ENCODE assay signal across 1 cellular context in the genomic region with DNA sequence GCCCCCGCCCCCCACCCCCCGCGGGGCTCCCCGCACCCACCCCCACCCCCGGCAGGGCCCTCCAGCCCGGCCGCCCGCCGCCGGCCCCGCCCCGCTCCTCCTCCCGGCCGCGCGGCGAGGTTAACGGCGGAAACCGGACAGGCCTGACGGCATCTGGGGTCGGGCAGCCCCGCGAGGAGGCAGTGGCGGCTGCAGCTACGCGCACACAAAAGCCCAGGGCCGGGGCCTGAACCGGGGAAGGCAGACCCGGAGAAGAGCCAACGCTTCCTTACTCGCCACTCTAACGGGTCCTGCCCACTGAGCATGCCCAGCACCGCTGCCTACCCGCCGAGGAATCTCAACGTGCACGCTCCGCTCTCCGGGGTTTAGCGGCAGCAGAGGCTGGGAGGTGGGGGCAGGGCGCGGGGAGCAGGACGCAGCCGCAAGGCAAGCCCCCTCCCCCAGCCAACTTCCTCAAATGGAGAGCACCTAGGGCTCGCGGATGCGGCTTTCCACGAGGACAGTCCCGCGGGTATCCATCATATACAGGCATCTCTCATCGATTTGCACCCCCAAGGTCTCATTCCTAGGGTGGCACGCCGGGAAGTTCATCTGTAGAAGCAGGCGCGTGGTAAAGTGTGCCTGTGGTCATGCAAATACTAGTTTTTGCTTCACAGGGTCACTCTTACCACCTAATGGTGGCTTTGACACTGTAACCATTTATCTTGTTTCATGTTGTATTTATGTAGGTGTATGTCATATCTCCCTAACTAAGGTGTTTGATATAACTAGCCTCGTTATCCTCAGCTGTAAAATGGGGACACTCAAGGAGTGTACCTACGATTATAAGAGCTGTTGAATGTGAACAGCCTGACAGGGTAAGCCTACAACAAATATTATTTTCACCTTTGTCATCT.
TF ChIP-seq lines count a peak whose summit lies in the region.

A gene (minus strand): TSS at position 339 of the 896 bp plus-strand sequence. CDS start 761 bp downstream, outside the sequence.

TF ChIP-seq in HepG2, 621 proteins besides CTCF, POLR2A, EP300 and RAD21 (continued from another document and continues in another):
- TF ChIP-seq, protein P1, sequence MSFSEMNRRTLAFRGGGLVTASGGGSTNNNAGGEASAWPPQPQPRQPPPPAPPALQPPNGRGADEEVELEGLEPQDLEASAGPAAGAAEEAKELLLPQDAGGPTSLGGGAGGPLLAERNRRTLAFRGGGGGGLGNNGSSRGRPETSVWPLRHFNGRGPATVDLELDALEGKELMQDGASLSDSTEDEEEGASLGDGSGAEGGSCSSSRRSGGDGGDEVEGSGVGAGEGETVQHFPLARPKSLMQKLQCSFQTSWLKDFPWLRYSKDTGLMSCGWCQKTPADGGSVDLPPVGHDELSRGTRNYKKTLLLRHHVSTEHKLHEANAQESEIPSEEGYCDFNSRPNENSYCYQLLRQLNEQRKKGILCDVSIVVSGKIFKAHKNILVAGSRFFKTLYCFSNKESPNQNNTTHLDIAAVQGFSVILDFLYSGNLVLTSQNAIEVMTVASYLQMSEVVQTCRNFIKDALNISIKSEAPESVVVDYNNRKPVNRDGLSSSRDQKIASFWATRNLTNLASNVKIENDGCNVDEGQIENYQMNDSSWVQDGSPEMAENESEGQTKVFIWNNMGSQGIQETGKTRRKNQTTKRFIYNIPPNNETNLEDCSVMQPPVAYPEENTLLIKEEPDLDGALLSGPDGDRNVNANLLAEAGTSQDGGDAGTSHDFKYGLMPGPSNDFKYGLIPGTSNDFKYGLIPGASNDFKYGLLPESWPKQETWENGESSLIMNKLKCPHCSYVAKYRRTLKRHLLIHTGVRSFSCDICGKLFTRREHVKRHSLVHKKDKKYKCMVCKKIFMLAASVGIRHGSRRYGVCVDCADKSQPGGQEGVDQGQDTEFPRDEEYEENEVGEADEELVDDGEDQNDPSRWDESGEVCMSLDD (CRISPR knock-in tag; IDR thresholded peaks at IDR 0.05; ENCODE audit: borderline replicate concordance): peak; percentile 29; the same call in 1 of the 2 replicates
- no peak for TF ChIP-seq NFE2 (CRISPR knock-in tag; IDR thresholded peaks at IDR 0.05)
- TF ChIP-seq ZNF44 (CRISPR knock-in tag; IDR thresholded peaks at IDR 0.05): peak; percentile 94; the same call in 1 of the 2 replicates
- peak; percentile 81; the same call in 1 of the 2 replicates for TF ChIP-seq GLI4 (CRISPR knock-in tag; IDR thresholded peaks at IDR 0.05; ENCODE audit: borderline replicate concordance)
- TF ChIP-seq ZFP1 (CRISPR knock-in tag; IDR thresholded peaks at IDR 0.05): peak; percentile 96
- no peak for TF ChIP-seq NCOR1 (IDR thresholded peaks at IDR 0.05; ENCODE audit: borderline replicate concordance, low read length)
- TF ChIP-seq KLF12 (CRISPR knock-in tag; IDR thresholded peaks at IDR 0.05; ENCODE audit: borderline replicate concordance): no peak
- 0 out of 2 replicates have a peak, but pooled peaks have one; percentile 73 for TF ChIP-seq ZNF30 (CRISPR knock-in tag; IDR thresholded peaks at IDR 0.05)
- TF ChIP-seq SYNCRIP (IDR thresholded peaks at IDR 0.05; ENCODE audit: insufficient read depth, low read depth, low read length): no peak
- peak; percentile 90; the same call in 1 of the 2 replicates for TF ChIP-seq MAF1 (CRISPR knock-in tag; IDR thresholded peaks at IDR 0.05; ENCODE audit: borderline replicate concordance)
- TF ChIP-seq ZNF143 (CRISPR knock-in tag; IDR thresholded peaks at IDR 0.05): peak; percentile 66
- peak; percentile 97 for TF ChIP-seq ZNF792 (CRISPR knock-in tag; IDR thresholded peaks at IDR 0.05)
- TF ChIP-seq, protein P2, sequence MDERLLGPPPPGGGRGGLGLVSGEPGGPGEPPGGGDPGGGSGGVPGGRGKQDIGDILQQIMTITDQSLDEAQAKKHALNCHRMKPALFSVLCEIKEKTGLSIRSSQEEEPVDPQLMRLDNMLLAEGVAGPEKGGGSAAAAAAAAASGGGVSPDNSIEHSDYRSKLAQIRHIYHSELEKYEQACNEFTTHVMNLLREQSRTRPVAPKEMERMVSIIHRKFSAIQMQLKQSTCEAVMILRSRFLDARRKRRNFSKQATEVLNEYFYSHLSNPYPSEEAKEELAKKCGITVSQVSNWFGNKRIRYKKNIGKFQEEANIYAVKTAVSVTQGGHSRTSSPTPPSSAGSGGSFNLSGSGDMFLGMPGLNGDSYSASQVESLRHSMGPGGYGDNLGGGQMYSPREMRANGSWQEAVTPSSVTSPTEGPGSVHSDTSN (CRISPR knock-in tag; IDR thresholded peaks at IDR 0.05): no peak
- TF ChIP-seq NFE2L2 (IDR thresholded peaks at IDR 0.05; ENCODE audit: low read length): no peak
- peak; percentile 85 for TF ChIP-seq POLR2AphosphoS5 (IDR thresholded peaks at IDR 0.05; ENCODE audit: low read depth, low read length)
- TF ChIP-seq JARID2 (CRISPR knock-in tag; IDR thresholded peaks at IDR 0.05; ENCODE audit: insufficient replicate concordance): peak; percentile 97
- 0 out of 2 replicates have a peak, but pooled peaks have one; percentile 43 for TF ChIP-seq TOE1 (CRISPR knock-in tag; IDR thresholded peaks at IDR 0.05)
- TF ChIP-seq ZNF501 (CRISPR knock-in tag; IDR thresholded peaks at IDR 0.05): peak; percentile 96
- TF ChIP-seq SETDB1 (CRISPR knock-in tag; IDR thresholded peaks at IDR 0.05; ENCODE audit: borderline replicate concordance): no peak
- TF ChIP-seq RCOR2 (CRISPR knock-in tag; IDR thresholded peaks at IDR 0.05): peak; percentile 66; the same call in 1 of the 2 replicates
- TF ChIP-seq SAP130 (CRISPR knock-in tag; IDR thresholded peaks at IDR 0.05; ENCODE audit: low read depth): peak; percentile 95
- peak; percentile 84 for TF ChIP-seq FOXA3 (CRISPR knock-in tag; IDR thresholded peaks at IDR 0.05)
- no peak for TF ChIP-seq SOX6 (IDR thresholded peaks at IDR 0.05)
- TF ChIP-seq SOX6 (CRISPR knock-in tag; IDR thresholded peaks at IDR 0.05): peak; percentile 88
- TF ChIP-seq HCFC1 (IDR thresholded peaks at IDR 0.05; ENCODE audit: low read depth, low read length): 0 out of 2 replicates have a peak, but pooled peaks have one; percentile 28
- TF ChIP-seq MXI1 (IDR thresholded peaks at IDR 0.05; ENCODE audit: borderline replicate concordance, low read depth, low read length): peak; percentile 89; the same call in 2 of the 3 replicates
- TF ChIP-seq SP5 (CRISPR knock-in tag; IDR thresholded peaks at IDR 0.05; ENCODE audit: borderline replicate concordance, low read depth): peak; percentile 87
- peak; percentile 92 for TF ChIP-seq NFKBIZ (CRISPR knock-in tag; IDR thresholded peaks at IDR 0.05)
- TF ChIP-seq HHEX (CRISPR knock-in tag; IDR thresholded peaks at IDR 0.05): no peak
- TF ChIP-seq MAZ (IDR thresholded peaks at IDR 0.05; ENCODE audit: borderline replicate concordance, low read depth, low read length): peak; percentile 99
- TF ChIP-seq MAZ (CRISPR knock-in tag; IDR thresholded peaks at IDR 0.05; ENCODE audit: low read depth): peak; percentile 99
- peak; percentile 81; the same call in 1 of the 2 replicates for TF ChIP-seq AKAP8 (CRISPR knock-in tag; IDR thresholded peaks at IDR 0.05)
- TF ChIP-seq, protein P3, sequence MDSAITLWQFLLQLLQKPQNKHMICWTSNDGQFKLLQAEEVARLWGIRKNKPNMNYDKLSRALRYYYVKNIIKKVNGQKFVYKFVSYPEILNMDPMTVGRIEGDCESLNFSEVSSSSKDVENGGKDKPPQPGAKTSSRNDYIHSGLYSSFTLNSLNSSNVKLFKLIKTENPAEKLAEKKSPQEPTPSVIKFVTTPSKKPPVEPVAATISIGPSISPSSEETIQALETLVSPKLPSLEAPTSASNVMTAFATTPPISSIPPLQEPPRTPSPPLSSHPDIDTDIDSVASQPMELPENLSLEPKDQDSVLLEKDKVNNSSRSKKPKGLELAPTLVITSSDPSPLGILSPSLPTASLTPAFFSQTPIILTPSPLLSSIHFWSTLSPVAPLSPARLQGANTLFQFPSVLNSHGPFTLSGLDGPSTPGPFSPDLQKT (CRISPR knock-in tag; IDR thresholded peaks at IDR 0.05; ENCODE audit: borderline replicate concordance): peak; percentile 79; the same call in 1 of the 2 replicates
- peak; percentile 96 for TF ChIP-seq ZNF737 (CRISPR knock-in tag; IDR thresholded peaks at IDR 0.05; ENCODE audit: borderline replicate concordance)
- peak; percentile 69 for TF ChIP-seq ZSCAN25 (CRISPR knock-in tag; IDR thresholded peaks at IDR 0.05)
- TF ChIP-seq, protein P4, sequence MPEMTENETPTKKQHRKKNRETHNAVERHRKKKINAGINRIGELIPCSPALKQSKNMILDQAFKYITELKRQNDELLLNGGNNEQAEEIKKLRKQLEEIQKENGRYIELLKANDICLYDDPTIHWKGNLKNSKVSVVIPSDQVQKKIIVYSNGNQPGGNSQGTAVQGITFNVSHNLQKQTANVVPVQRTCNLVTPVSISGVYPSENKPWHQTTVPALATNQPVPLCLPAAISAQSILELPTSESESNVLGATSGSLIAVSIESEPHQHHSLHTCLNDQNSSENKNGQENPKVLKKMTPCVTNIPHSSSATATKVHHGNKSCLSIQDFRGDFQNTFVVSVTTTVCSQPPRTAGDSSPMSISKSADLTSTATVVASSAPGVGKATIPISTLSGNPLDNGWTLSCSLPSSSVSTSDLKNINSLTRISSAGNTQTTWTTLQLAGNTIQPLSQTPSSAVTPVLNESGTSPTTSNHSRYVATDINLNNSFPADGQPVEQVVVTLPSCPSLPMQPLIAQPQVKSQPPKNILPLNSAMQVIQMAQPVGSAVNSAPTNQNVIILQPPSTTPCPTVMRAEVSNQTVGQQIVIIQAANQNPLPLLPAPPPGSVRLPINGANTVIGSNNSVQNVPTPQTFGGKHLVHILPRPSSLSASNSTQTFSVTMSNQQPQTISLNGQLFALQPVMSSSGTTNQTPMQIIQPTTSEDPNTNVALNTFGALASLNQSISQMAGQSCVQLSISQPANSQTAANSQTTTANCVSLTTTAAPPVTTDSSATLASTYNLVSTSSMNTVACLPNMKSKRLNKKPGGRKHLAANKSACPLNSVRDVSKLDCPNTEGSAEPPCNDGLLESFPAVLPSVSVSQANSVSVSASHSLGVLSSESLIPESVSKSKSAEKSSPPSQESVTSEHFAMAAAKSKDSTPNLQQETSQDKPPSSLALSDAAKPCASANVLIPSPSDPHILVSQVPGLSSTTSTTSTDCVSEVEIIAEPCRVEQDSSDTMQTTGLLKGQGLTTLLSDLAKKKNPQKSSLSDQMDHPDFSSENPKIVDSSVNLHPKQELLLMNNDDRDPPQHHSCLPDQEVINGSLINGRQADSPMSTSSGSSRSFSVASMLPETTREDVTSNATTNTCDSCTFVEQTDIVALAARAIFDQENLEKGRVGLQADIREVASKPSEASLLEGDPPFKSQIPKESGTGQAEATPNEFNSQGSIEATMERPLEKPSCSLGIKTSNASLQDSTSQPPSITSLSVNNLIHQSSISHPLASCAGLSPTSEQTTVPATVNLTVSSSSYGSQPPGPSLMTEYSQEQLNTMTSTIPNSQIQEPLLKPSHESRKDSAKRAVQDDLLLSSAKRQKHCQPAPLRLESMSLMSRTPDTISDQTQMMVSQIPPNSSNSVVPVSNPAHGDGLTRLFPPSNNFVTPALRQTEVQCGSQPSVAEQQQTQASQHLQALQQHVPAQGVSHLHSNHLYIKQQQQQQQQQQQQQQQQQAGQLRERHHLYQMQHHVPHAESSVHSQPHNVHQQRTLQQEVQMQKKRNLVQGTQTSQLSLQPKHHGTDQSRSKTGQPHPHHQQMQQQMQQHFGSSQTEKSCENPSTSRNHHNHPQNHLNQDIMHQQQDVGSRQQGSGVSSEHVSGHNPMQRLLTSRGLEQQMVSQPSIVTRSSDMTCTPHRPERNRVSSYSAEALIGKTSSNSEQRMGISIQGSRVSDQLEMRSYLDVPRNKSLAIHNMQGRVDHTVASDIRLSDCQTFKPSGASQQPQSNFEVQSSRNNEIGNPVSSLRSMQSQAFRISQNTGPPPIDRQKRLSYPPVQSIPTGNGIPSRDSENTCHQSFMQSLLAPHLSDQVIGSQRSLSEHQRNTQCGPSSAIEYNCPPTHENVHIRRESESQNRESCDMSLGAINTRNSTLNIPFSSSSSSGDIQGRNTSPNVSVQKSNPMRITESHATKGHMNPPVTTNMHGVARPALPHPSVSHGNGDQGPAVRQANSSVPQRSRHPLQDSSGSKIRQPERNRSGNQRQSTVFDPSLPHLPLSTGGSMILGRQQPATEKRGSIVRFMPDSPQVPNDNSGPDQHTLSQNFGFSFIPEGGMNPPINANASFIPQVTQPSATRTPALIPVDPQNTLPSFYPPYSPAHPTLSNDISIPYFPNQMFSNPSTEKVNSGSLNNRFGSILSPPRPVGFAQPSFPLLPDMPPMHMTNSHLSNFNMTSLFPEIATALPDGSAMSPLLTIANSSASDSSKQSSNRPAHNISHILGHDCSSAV (CRISPR knock-in tag; IDR thresholded peaks at IDR 0.05; ENCODE audit: borderline replicate concordance): no peak
- TF ChIP-seq ZNF180 (CRISPR knock-in tag; IDR thresholded peaks at IDR 0.05; ENCODE audit: borderline replicate concordance, low read depth): no peak
- TF ChIP-seq CREM (IDR thresholded peaks at IDR 0.05): peak; percentile 39; the same call in 1 of the 2 replicates
- TF ChIP-seq CREM (CRISPR knock-in tag; IDR thresholded peaks at IDR 0.05): peak; percentile 3; the same call in 1 of the 2 replicates
- TF ChIP-seq BHLHE40 (IDR thresholded peaks at IDR 0.05; ENCODE audit: low read length): peak; percentile 52
- peak; percentile 89; the same call in 1 of the 2 replicates for TF ChIP-seq ZNF274 (CRISPR knock-in tag; IDR thresholded peaks at IDR 0.05)
- TF ChIP-seq, protein P5, sequence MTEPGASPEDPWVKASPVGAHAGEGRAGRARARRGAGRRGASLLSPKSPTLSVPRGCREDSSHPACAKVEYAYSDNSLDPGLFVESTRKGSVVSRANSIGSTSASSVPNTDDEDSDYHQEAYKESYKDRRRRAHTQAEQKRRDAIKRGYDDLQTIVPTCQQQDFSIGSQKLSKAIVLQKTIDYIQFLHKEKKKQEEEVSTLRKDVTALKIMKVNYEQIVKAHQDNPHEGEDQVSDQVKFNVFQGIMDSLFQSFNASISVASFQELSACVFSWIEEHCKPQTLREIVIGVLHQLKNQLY (CRISPR knock-in tag; IDR thresholded peaks at IDR 0.05): peak; percentile 82
- TF ChIP-seq CEBPB (IDR thresholded peaks at IDR 0.05; ENCODE audit: borderline replicate concordance, low read depth, low read length): no peak
- TF ChIP-seq, protein P6, sequence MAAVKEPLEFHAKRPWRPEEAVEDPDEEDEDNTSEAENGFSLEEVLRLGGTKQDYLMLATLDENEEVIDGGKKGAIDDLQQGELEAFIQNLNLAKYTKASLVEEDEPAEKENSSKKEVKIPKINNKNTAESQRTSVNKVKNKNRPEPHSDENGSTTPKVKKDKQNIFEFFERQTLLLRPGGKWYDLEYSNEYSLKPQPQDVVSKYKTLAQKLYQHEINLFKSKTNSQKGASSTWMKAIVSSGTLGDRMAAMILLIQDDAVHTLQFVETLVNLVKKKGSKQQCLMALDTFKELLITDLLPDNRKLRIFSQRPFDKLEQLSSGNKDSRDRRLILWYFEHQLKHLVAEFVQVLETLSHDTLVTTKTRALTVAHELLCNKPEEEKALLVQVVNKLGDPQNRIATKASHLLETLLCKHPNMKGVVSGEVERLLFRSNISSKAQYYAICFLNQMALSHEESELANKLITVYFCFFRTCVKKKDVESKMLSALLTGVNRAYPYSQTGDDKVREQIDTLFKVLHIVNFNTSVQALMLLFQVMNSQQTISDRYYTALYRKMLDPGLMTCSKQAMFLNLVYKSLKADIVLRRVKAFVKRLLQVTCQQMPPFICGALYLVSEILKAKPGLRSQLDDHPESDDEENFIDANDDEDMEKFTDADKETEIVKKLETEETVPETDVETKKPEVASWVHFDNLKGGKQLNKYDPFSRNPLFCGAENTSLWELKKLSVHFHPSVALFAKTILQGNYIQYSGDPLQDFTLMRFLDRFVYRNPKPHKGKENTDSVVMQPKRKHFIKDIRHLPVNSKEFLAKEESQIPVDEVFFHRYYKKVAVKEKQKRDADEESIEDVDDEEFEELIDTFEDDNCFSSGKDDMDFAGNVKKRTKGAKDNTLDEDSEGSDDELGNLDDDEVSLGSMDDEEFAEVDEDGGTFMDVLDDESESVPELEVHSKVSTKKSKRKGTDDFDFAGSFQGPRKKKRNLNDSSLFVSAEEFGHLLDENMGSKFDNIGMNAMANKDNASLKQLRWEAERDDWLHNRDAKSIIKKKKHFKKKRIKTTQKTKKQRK (IDR thresholded peaks at IDR 0.05; ENCODE audit: low read length): no peak
- TF ChIP-seq TARDBP (CRISPR knock-in tag; IDR thresholded peaks at IDR 0.05): peak; percentile 92; the same call in 1 of the 2 replicates
